Comparison of ENCODE assay signal across 10 cellular contexts in the genomic region with DNA sequence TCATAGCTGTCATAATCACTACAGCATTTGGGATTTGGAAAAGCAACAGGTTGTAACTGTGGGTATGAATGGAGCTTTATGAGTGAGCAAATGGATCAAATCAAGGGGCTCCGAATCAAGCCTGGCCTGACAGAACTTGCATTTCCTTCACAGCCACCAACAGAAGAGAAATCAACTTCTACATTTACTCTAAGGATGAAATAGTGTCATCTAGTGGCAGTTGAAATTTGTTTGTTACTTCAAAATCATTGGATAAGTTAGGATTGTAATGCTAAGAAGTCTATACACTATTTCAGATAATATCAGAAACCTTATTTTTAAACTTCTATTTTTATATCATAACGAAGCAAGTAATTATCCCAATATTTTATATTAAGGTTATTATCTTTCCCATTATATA. TPM values are rescaled to one million over a fixed set of nuclear protein-coding genes. Genes with fewer than 3 reads are reported as not detected.
A peak's percentile ranks its signal among the peaks of the same experiment; 100 is the strongest.
DNase-seq lines count a peak whose midpoint lies in the region; ATAC-seq, FAIRE-seq and TF ChIP-seq lines count a peak whose summit lies in the region.
"Had no signal": no experiment of that assay in that cellular context is flagged by ENCODE, and none has a peak within 500 bp of the region (broad histone marks: within the 10 kb centered on the region; RNA-seq: fewer than 3 reads in every experiment).

No MANE protein-coding gene starts in this region.

- H3K4me3 ChIP-seq in cardiac muscle cell (no peak overlapping the region), OCI-LY7 (ENCODE audit: low read depth, low read length, poor library complexity, severe bottlenecking) (no peak overlapping the region), upper lobe of right lung (no peak overlapping the region)

- no peaks in the 10 kb centered on the region for H3K36me3 ChIP-seq in cardiac muscle cell
- H3K36me3 ChIP-seq in OCI-LY7 (ENCODE audit: insufficient read depth, low read length) = no peaks in the 10 kb centered on the region
- no peaks in the 10 kb centered on the region for H3K36me3 ChIP-seq in upper lobe of right lung

- no peaks in the 10 kb centered on the region for H3K9me2 ChIP-seq in OCI-LY7 (ENCODE audit: insufficient read depth, low read length)

- CTCF ChIA-PET in OCI-LY7 (lab: Charles Lee; ENCODE audit: unreplicated experiment) = interaction anchor here (1.2 to 1.3 kb wide), 2 partner anchors 9 to 106 kb away, joined by 4 read pairs; no protein-coding TSS in a partner anchor

- H3K27me3 ChIP-seq in cardiac muscle cell = no peaks in the 10 kb centered on the region
- no peaks in the 10 kb centered on the region for H3K27me3 ChIP-seq in upper lobe of right lung

- H3K4me1 ChIP-seq in cardiac muscle cell (ENCODE audit: low read depth) (no peaks in the 10 kb centered on the region), OCI-LY7 (ENCODE audit: insufficient read depth, low read length, poor library complexity, severe bottlenecking) (peaks cover 21% of the 10 kb centered on the region), upper lobe of right lung (no peaks in the 10 kb centered on the region)

- intact Hi-C loops in Right ventricle myocardium superior (cut with DNase I) = no loop called here
- intact Hi-C loops in OCI-LY7 (cut with micrococcal nuclease; ENCODE audit: unreplicated experiment) = loop anchor here (2.0 to 5.0 kb wide), 2 partner anchors 100 to 493 kb away; no protein-coding TSS in a partner anchor
- intact Hi-C loops in upper lobe of right lung (cut with DNase I) = no loop called here

- ATAC-seq in Right ventricle myocardium superior (ENCODE audit: poor library complexity) (no peak), upper lobe of right lung (no peak), HG02623 (IDR thresholded peaks at IDR 0.05; ENCODE audit: unreplicated experiment) (no peak)

- BruUV-seq in OCI-LY7 (replicated peaks; lab: Mats Ljungman, UMichigan) = no TSS peak

- POLR2A ChIA-PET in OCI-LY7 (lab: Charles Lee) = interaction anchor here (0.6 to 1.2 kb wide), 5 partner anchors 29 to 272 kb away, joined by 3 read pairs; no protein-coding TSS in a partner anchor

- peak; percentile 13 for TF ChIP-seq CTCF in cardiac muscle cell (IDR thresholded peaks at IDR 0.05; ENCODE audit: low read depth, low read length)
- peak; percentile 81 for TF ChIP-seq CTCF in OCI-LY7 (conservative IDR thresholded peaks at IDR 0.05; ENCODE audit: low read length)
- peak; percentile 50 for TF ChIP-seq CTCF in upper lobe of right lung (IDR thresholded peaks at IDR 0.05)

- H3K27ac ChIP-seq in cardiac muscle cell (no peak overlapping the region), OCI-LY7 (ENCODE audit: low read depth, low read length, poor library complexity, severe bottlenecking) (no peak overlapping the region), upper lobe of right lung (no peak overlapping the region)

- H3K9me3 ChIP-seq in cardiac muscle cell (ENCODE audit: low read depth) (no peaks in the 10 kb centered on the region), OCI-LY7 (ENCODE audit: low read length) (no peaks in the 10 kb centered on the region), upper lobe of right lung (no peaks in the 10 kb centered on the region)

- FAIRE-seq in frontal cortex (lab: Jason Lieb, UNC) = peak; percentile 36

- DNase-seq in cardiac muscle cell (ENCODE audit: low read depth in 1 of 2, low spot score in 1 of 2) = no peak
- DNase-seq in Right ventricle myocardium superior = no peak
- peak; percentile 54 for DNase-seq in OCI-LY7 (ENCODE audit: low spot score)
- DNase-seq in frontal cortex (ENCODE audit: low spot score in 2 of 2) = peak in 1 of 2 donors; percentile 25
- no peak for DNase-seq in upper lobe of right lung
- DNase-seq in DMS153 (lab: John Stamatoyannopoulos, UW) = no peak
- no peak for DNase-seq in DMS 273 treated with DMSO at 0.1 percent for 48 hours (lab: John Stamatoyannopoulos, UW)
- DNase-seq: Karpas-422, midbrain had no signal

- no peaks in the 10 kb centered on the region for H4K20me1 ChIP-seq in OCI-LY7 (ENCODE audit: insufficient read depth, low read length)

- peak overlapping the region; percentile 39; the same call in 1 of the 2 replicates for H3K4me2 ChIP-seq in OCI-LY7 (ENCODE audit: low read length)

- H2AFZ ChIP-seq in OCI-LY7 (ENCODE audit: low read length) = peak overlapping the region; percentile 86; the same call in 1 of the 2 replicates

- no peaks in the 10 kb centered on the region for H3K79me2 ChIP-seq in OCI-LY7 (ENCODE audit: insufficient read depth, low read depth, low read length)

RNA-seq across cellular contexts. Expression of a gene that starts 10.7 kb away (rescaled TPM):
- total RNA-seq in cardiac muscle cell = 0.39 and 0.95 TPM in 2 replicates
- 0.77 TPM in 1 of 2 replicates, not detected in the other for polyA plus RNA-seq in cardiac muscle cell
- total RNA-seq in Right ventricle myocardium superior = 0.32 TPM
- total RNA-seq in OCI-LY7 (2014; rRNA removed; shearing (Covaris generic)) = 0.62 and 0.63 TPM in 2 replicates
- total RNA-seq in OCI-LY7 (2022) = 3.8 and 4.0 TPM in 2 replicates
- total RNA-seq in frontal cortex = 63.6 TPM
- total RNA-seq in upper lobe of right lung = 3.2 TPM

Comparison
In these comparisons a context has a peak if more than half of its experiments do, and no peak if none do; other contexts are left out.
1. CTCF ChIP-seq: peak in every context shown above with its lines; median percentile 81 in OCI-LY7; 50 in upper lobe of right lung; 13 in cardiac muscle cell.
2. RNA of a gene that starts 10.7 kb away (total RNA-seq): 63.6 TPM in frontal cortex (single experiment); 0.62 to 4.0 TPM in OCI-LY7, 3.2 TPM in upper lobe of right lung (single experiment), 0.39 to 0.95 TPM in cardiac muscle cell and 0.32 TPM in Right ventricle myocardium superior (single experiment); every median in the first group is over 10 times any median in the second.